In the genomic region with DNA sequence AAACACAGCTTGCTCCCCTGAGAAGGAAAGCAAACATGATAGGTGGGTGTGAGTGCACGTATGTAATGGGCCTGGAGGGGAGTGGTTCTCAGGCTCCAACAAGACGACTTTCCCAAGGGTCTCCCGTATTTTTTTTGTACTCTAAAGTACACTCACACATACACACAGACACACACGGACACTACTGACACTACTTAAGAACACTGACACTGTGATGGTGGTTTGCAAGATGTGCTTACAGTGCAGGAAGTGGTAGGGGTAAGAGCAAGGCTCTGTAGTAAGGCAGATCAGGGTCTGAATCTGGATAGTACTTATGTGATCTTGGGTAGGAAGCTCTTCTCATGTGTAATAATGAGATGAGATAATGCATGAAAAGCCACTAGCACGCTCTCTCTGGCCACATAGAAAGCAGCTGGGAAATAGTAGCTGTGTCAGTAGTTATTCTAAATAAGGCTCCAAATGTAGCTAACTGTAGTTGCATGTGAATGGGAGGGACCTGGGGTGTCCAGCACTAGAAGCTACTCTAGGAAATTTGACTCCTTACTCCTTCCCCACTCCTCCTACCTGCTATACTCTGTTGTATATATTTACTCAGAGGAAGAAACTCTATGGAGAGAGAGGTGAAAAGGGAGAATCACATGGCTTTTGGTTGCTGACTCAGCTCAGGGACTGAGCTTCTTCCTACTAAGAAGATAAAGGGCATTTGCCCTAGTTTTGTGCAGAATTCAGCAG, we compare ENCODE assay signal across 10 cellular contexts. TPM values are rescaled to one million over a fixed set of nuclear protein-coding genes. Genes with fewer than 3 reads are reported as not detected.
DNase-seq lines count a peak whose midpoint lies in the region; ATAC-seq, FAIRE-seq and TF ChIP-seq lines count a peak whose summit lies in the region.
"Had no signal": no experiment of that assay in that cellular context is flagged by ENCODE, and none has a peak within 500 bp of the region (broad histone marks: within the 10 kb centered on the region; RNA-seq: fewer than 3 reads in every experiment).

No MANE protein-coding gene starts in this region.

- no peak for TF ChIP-seq RAD21 in GM12878 (IDR thresholded peaks at IDR 0.05; ENCODE audit: insufficient read depth, low read depth, low read length)

- peak overlapping the region; percentile 58 for H3K9ac ChIP-seq in Loucy (ENCODE audit: low read depth, low read length, poor library complexity, severe bottlenecking)
- no peak overlapping the region for H3K9ac ChIP-seq in GM12878 (ENCODE audit: control insufficient read depth, insufficient read depth, low read length)

- TF ChIP-seq POLR2A in GM12878 (IDR thresholded peaks at IDR 0.05; ENCODE audit: low read depth, low read length) = no peak

- H3K4me3 ChIP-seq in Loucy (ENCODE audit: low read length, poor library complexity, severe bottlenecking) (peak overlapping the region; percentile 65), GM12878 (no peak overlapping the region), osteoblast (ENCODE audit: insufficient read depth, low read length) (no peak overlapping the region)
- H3K4me3 ChIP-seq: skin epidermis had no signal

- 15% methylated on average over 5 of the region's 5 CpGs for WGBS in GM12878 (ENCODE audit: insufficient coverage, insufficient replicate concordance, low lambda C conversion rate, missing lambda C conversion rate)

- in situ Hi-C loops in GM12878 (cut with MboI) = no loop called here

- H3K4me1 ChIP-seq in Loucy (ENCODE audit: insufficient read depth, low read length, poor library complexity, severe bottlenecking) = peaks cover 39% of the 10 kb centered on the region
- H3K4me1 ChIP-seq in GM12878 (ENCODE audit: control insufficient read depth, insufficient read depth, low read length) = no peaks in the 10 kb centered on the region
- no peaks in the 10 kb centered on the region for H3K4me1 ChIP-seq in osteoblast (ENCODE audit: insufficient read depth, low read length)

- TF ChIP-seq EP300 in GM12878 (IDR thresholded peaks at IDR 0.05; ENCODE audit: borderline replicate concordance in 1 of 2, control insufficient read depth in 1 of 2, low read depth in 2 of 2, low read length in 2 of 2) = no peak

- H3K9me3 ChIP-seq in Loucy (ENCODE audit: insufficient read depth, low read depth, low read length) (no peaks in the 10 kb centered on the region), GM12878 (replicated peaks; ENCODE audit: control insufficient read depth, insufficient read depth, low read length) (no peaks in the 10 kb centered on the region), osteoblast (ENCODE audit: low read depth, low read length) (no peaks in the 10 kb centered on the region)

- H4K20me1 ChIP-seq in Loucy (ENCODE audit: insufficient read depth, low read length, poor library complexity, severe bottlenecking) (no peaks in the 10 kb centered on the region), GM12878 (ENCODE audit: control insufficient read depth, insufficient read depth) (no peaks in the 10 kb centered on the region), osteoblast (ENCODE audit: insufficient read depth, low read length) (no peaks in the 10 kb centered on the region)

- H3K9me2 ChIP-seq in Loucy (replicated peaks; ENCODE audit: low read depth, low read length) = no peaks in the 10 kb centered on the region

- H3K36me3 ChIP-seq in Loucy (ENCODE audit: insufficient read depth, low read length) (no peaks in the 10 kb centered on the region), GM12878 (ENCODE audit: control insufficient read depth in 2 of 2, insufficient read depth in 2 of 2, low read length in 1 of 2) (no peaks in the 10 kb centered on the region), osteoblast (ENCODE audit: insufficient read depth, low read length) (no peaks in the 10 kb centered on the region)

- CTCF ChIA-PET in GM12878 (lab: Yijun Ruan, JAX) = interaction anchor here (0.6 to 1.4 kb wide), 5 partner anchors 9 to 1009 kb away, joined by 3 to 5 read pairs (median 4); no protein-coding TSS in a partner anchor

- intact Hi-C loops in GM12878 (cut with micrococcal nuclease; ENCODE audit: unreplicated experiment) = no loop called here

- POLR2A ChIA-PET in GM12878 (lab: Charles Lee) = interaction anchor here (0.6 to 1.7 kb wide), 8 partner anchors 31 to 840 kb away, joined by 3 to 10 read pairs (median 5); a partner anchor contains a TSS

- no peaks in the 10 kb centered on the region for H3K27me3 ChIP-seq in Loucy (ENCODE audit: insufficient read depth, low read length, poor library complexity, severe bottlenecking)
- H3K27me3 ChIP-seq in GM12878 (replicated peaks in 1 of 2; ENCODE audit: control insufficient read depth in 2 of 2, insufficient read depth in 2 of 2, low read length in 1 of 2) = no peaks in the 10 kb centered on the region; a peak in 1 of 4 replicates
- peaks cover 3% of the 10 kb centered on the region for H3K27me3 ChIP-seq in osteoblast (ENCODE audit: insufficient read depth, low read length)

- peaks cover 12% of the 10 kb centered on the region for H3F3A ChIP-seq in Loucy (ENCODE audit: low read depth)

- FAIRE-seq in GM12878 (lab: Jason Lieb, UNC) = no peak

- no peaks in the 10 kb centered on the region for H3K79me2 ChIP-seq in Loucy (ENCODE audit: insufficient read depth, low read length)
- H3K79me2 ChIP-seq in GM12878 (ENCODE audit: control insufficient read depth, insufficient read depth, low read length) = no peaks in the 10 kb centered on the region
- no peaks in the 10 kb centered on the region for H3K79me2 ChIP-seq in osteoblast (ENCODE audit: insufficient read depth, low read length)

- ATAC-seq in GM12878 (peak; percentile 89), HG03439 (IDR thresholded peaks at IDR 0.05; ENCODE audit: unreplicated experiment) (no peak)

- RAD21 ChIA-PET in GM12878 (lab: Charles Lee; ENCODE audit: unreplicated experiment) = interaction anchor here (0.7 to 2.0 kb wide), 12 partner anchors 9 to 1042 kb away, joined by 3 to 7 read pairs (median 4); a partner anchor contains a TSS

- H3K27ac ChIP-seq in GM12878 (ENCODE audit: control insufficient read depth, insufficient read depth) (no peak overlapping the region), osteoblast (ENCODE audit: low read depth, low read length) (no peak overlapping the region)

- DNase-seq in NCI-H2196 treated with DMSO at 0.1 percent for 48 hours (lab: John Stamatoyannopoulos, UW; ENCODE audit: unreplicated experiment) (peak; percentile 1), NCI-H2196 (lab: John Stamatoyannopoulos, UW; ENCODE audit: unreplicated experiment) (no peak), GM12878 (ENCODE audit: low read depth, low spot score) (no peak), osteoblast (ENCODE audit: insufficient read length, low spot score, missing footprints) (no peak), NCI-H146 (lab: John Stamatoyannopoulos, UW) (no peak), EL (no peak)
- DNase-seq: NCI-H1417 treated with DMSO at 0.1 percent for 48 hours had no signal

- no peak for TF ChIP-seq CTCF in Loucy (conservative IDR thresholded peaks at IDR 0.05; ENCODE audit: low read length)
- no peak for TF ChIP-seq CTCF in GM12878 (IDR thresholded peaks at IDR 0.05 in 2 of 3, conservative IDR thresholded peaks at IDR 0.05 in 1 of 3; ENCODE audit: control insufficient read depth in 2 of 3, extremely low read depth in 1 of 3, insufficient read depth in 1 of 3, low read depth in 3 of 3, low read length in 3 of 3)
- no peak for TF ChIP-seq CTCF in osteoblast (IDR thresholded peaks at IDR 0.05; ENCODE audit: extremely low read depth, low read depth, low read length)

- peak overlapping the region; percentile 75 for H2AFZ ChIP-seq in Loucy (ENCODE audit: low read length)
- H2AFZ ChIP-seq in GM12878 (ENCODE audit: control insufficient read depth, low read depth, low read length) = peak overlapping the region; percentile 5; the same call in 1 of the 2 replicates
- peak overlapping the region; percentile 29 for H2AFZ ChIP-seq in osteoblast (ENCODE audit: low read length)

- BruUV-seq in GM12878 (replicated peaks; lab: Mats Ljungman, UMichigan) = no TSS peak

- SMC1A ChIA-PET in GM12878 (lab: Charles Lee; ENCODE audit: uncharacterized antibody, unreplicated experiment) = interaction anchor here (0.9 to 2.5 kb wide), 12 partner anchors 12 to 202 kb away, joined by 3 to 12 read pairs (median 4); a partner anchor contains a TSS

- peak overlapping the region; percentile 78 for H3K4me2 ChIP-seq in Loucy (ENCODE audit: low read depth, low read length, poor library complexity, severe bottlenecking)
- no peak overlapping the region for H3K4me2 ChIP-seq in GM12878 (ENCODE audit: control insufficient read depth, insufficient read depth)
- H3K4me2 ChIP-seq in osteoblast (ENCODE audit: insufficient read depth, low read length) = no peak overlapping the region

RNA-seq across cellular contexts. Expression of a gene that starts 8.4 kb away (rescaled TPM):
- total RNA-seq in GM12878 (2013; cell fraction: nucleolus; rRNA removed) = 23.8 and 24.7 TPM in 2 replicates
- total RNA-seq in GM12878 (2014; rRNA removed) = 14.7 and 17.9 TPM in 2 replicates
- 17.7 and 17.8 TPM in 2 replicates for total RNA-seq in GM12878 (2014; rRNA removed; fragmentation: Illumina TruSeq; extraction: Trizol)
- total RNA-seq in GM12878 (2021) = 11.9 and 12.4 TPM in 2 replicates
- polyA plus RNA-seq in GM12878 (2011; ENCODE audit: low read depth) = 4.5 TPM
- polyA plus RNA-seq in GM12878 (2011; rRNA removed) = 7.3 and 7.8 TPM in 2 replicates
- 4.8 and 5.3 TPM in 2 replicates for polyA plus RNA-seq in GM12878 (2011; cell fraction: cytosol; rRNA removed)
- polyA plus RNA-seq in GM12878 (2011; cell fraction: nucleus; rRNA removed) = 6.2 and 6.4 TPM in 2 replicates
- polyA plus RNA-seq in GM12878 (2012) = 5.6 and 6.4 TPM in 2 replicates
- polyA plus RNA-seq in GM12878 (2014; fragmentation: Illumina TruSeq; extraction: Trizol) = 12.1 and 13.3 TPM in 2 replicates
- 1 to 10 TPM; 2.9 to 3.0 TPM for polyA plus RNA-seq in GM12878 (2014; fragmentation: Nextera tagmentation; extraction: Ambion mirVana)
- polyA plus RNA-seq in GM12878 (2014; rRNA removed) = 7.4 and 7.6 TPM in 2 replicates
- 1 to 10 TPM; 8.1 to 9.0 TPM for polyA plus RNA-seq in GM12878 (2016; fragmentation: Nextera tagmentation; extraction: Ambion mirVana)
- polyA minus RNA-seq in GM12878 (2011; rRNA and poly(A)+ RNA removed) = 8.6 and 9.3 TPM in 2 replicates
- 4.5 and 4.8 TPM in 2 replicates for polyA minus RNA-seq in GM12878 (2011; cell fraction: cytosol; rRNA and poly(A)+ RNA removed)
- 4.8 and 7.1 TPM in 2 replicates for polyA minus RNA-seq in GM12878 (2011; cell fraction: nucleus; rRNA and poly(A)+ RNA removed)
- 8.7 and 10.9 TPM in 2 replicates for total RNA-seq in osteoblast

RNA-seq across cellular contexts. Expression of a gene that starts 35.8 kb away (rescaled TPM):
- total RNA-seq in GM12878 (2013; cell fraction: nucleolus; rRNA removed) = 203 and 235 TPM in 2 replicates
- 46.9 and 48.6 TPM in 2 replicates for total RNA-seq in GM12878 (2014; rRNA removed)
- total RNA-seq in GM12878 (2014; rRNA removed; fragmentation: Illumina TruSeq; extraction: Trizol) = 25.6 and 27.0 TPM in 2 replicates
- total RNA-seq in GM12878 (2021) = 59.8 and 62.8 TPM in 2 replicates
- polyA plus RNA-seq in GM12878 (2011; ENCODE audit: low read depth) = 24.9 TPM
- 42.3 and 61.9 TPM in 2 replicates for polyA plus RNA-seq in GM12878 (2011; rRNA removed)
- 48.3 and 66.9 TPM in 2 replicates for polyA plus RNA-seq in GM12878 (2011; cell fraction: cytosol; rRNA removed)
- polyA plus RNA-seq in GM12878 (2011; cell fraction: nucleus; rRNA removed) = 740 and 754 TPM in 2 replicates
- polyA plus RNA-seq in GM12878 (2012) = 50.6 and 61.2 TPM in 2 replicates
- polyA plus RNA-seq in GM12878 (2014; fragmentation: Illumina TruSeq; extraction: Trizol) = 27.6 and 38.0 TPM in 2 replicates
- 1 to 10 TPM in 1 of 2 experiments, under 1 TPM in 1; 0.32 to 1.3 TPM for polyA plus RNA-seq in GM12878 (2014; fragmentation: Nextera tagmentation; extraction: Ambion mirVana)
- 71.6 and 75.5 TPM in 2 replicates for polyA plus RNA-seq in GM12878 (2014; rRNA removed)
- polyA plus RNA-seq in GM12878 (2016; fragmentation: Nextera tagmentation; extraction: Ambion mirVana) = 10 to 100 TPM; 44.2 to 46.4 TPM
- 32.8 and 51.6 TPM in 2 replicates for polyA minus RNA-seq in GM12878 (2011; rRNA and poly(A)+ RNA removed)
- polyA minus RNA-seq in GM12878 (2011; cell fraction: cytosol; rRNA and poly(A)+ RNA removed) = 22.6 and 22.9 TPM in 2 replicates
- 82.2 and 98.7 TPM in 2 replicates for polyA minus RNA-seq in GM12878 (2011; cell fraction: nucleus; rRNA and poly(A)+ RNA removed)
- 26.1 and 28.0 TPM in 2 replicates for total RNA-seq in osteoblast

RNA-seq across cellular contexts. Expression of a gene that starts 50.8 kb away (rescaled TPM):
- total RNA-seq in GM12878 (2013; cell fraction: nucleolus; rRNA removed) = 31.5 and 32.2 TPM in 2 replicates
- total RNA-seq in GM12878 (2014; rRNA removed) (13.8 and 15.4 TPM in 2 replicates), GM12878 (2014; rRNA removed; fragmentation: Illumina TruSeq; extraction: Trizol) (8.1 and 9.7 TPM in 2 replicates), GM12878 (2021) (12.3 and 13.0 TPM in 2 replicates), osteoblast (14.8 and 15.0 TPM in 2 replicates)
- polyA plus RNA-seq in GM12878 (2011; ENCODE audit: low read depth) = 3.3 TPM
- polyA plus RNA-seq in GM12878 (2011; rRNA removed) (6.4 and 9.0 TPM in 2 replicates), GM12878 (2014; fragmentation: Illumina TruSeq; extraction: Trizol) (10.4 and 13.4 TPM in 2 replicates), GM12878 (2014; fragmentation: Nextera tagmentation; extraction: Ambion mirVana) (under 1 TPM; 0.06 to 0.73 TPM), GM12878 (2014; rRNA removed) (13.2 and 15.3 TPM in 2 replicates), GM12878 (2016; fragmentation: Nextera tagmentation; extraction: Ambion mirVana) (1 to 10 TPM; 9.6 to 9.8 TPM)
- polyA plus RNA-seq in GM12878 (2011; cell fraction: cytosol; rRNA removed) = 8.1 and 11.7 TPM in 2 replicates
- 26.4 and 36.8 TPM in 2 replicates for polyA plus RNA-seq in GM12878 (2011; cell fraction: nucleus; rRNA removed)
- polyA plus RNA-seq in GM12878 (2012) = 5.8 and 8.2 TPM in 2 replicates
- polyA minus RNA-seq in GM12878 (2011; rRNA and poly(A)+ RNA removed) = 27.6 TPM in 2 replicates
- polyA minus RNA-seq in GM12878 (2011; cell fraction: cytosol; rRNA and poly(A)+ RNA removed) = 5.4 and 5.5 TPM in 2 replicates
- polyA minus RNA-seq in GM12878 (2011; cell fraction: nucleus; rRNA and poly(A)+ RNA removed) = 41.6 and 46.8 TPM in 2 replicates

RNA-seq across cellular contexts. Expression of a gene that starts 50.9 kb away (rescaled TPM):
- 0.15 and 0.91 TPM in 2 replicates for total RNA-seq in GM12878 (2013; cell fraction: nucleolus; rRNA removed)
- total RNA-seq in GM12878 (2014; rRNA removed) = 0.11 TPM in 1 of 2 replicates, not detected in the other
- total RNA-seq in GM12878 (2014; rRNA removed; fragmentation: Illumina TruSeq; extraction: Trizol) = not detected in 2 replicates
- total RNA-seq in GM12878 (2021) = 0.37 TPM in 1 of 2 replicates, not detected in the other
- not detected for polyA plus RNA-seq in GM12878 (2011; ENCODE audit: low read depth)
- polyA plus RNA-seq in GM12878 (2011; rRNA removed) = not detected in 2 replicates
- not detected in 2 replicates for polyA plus RNA-seq in GM12878 (2011; cell fraction: cytosol; rRNA removed)
- polyA plus RNA-seq in GM12878 (2011; cell fraction: nucleus; rRNA removed) = not detected in 2 replicates
- polyA plus RNA-seq in GM12878 (2012) = 0.09 and 0.13 TPM in 2 replicates
- polyA plus RNA-seq in GM12878 (2014; fragmentation: Illumina TruSeq; extraction: Trizol) = 0.01 TPM in 1 of 2 replicates, not detected in the other
- not detected for polyA plus RNA-seq in GM12878 (2014; fragmentation: Nextera tagmentation; extraction: Ambion mirVana)
- 0.12 TPM in 1 of 2 replicates, not detected in the other for polyA plus RNA-seq in GM12878 (2014; rRNA removed)
- under 1 TPM; 0.17 to 0.26 TPM for polyA plus RNA-seq in GM12878 (2016; fragmentation: Nextera tagmentation; extraction: Ambion mirVana)
- polyA minus RNA-seq in GM12878 (2011; rRNA and poly(A)+ RNA removed) = not detected in 2 replicates
- polyA minus RNA-seq in GM12878 (2011; cell fraction: cytosol; rRNA and poly(A)+ RNA removed) = not detected in 2 replicates
- polyA minus RNA-seq in GM12878 (2011; cell fraction: nucleus; rRNA and poly(A)+ RNA removed) = 0.12 TPM in 1 of 2 replicates, not detected in the other
- total RNA-seq in osteoblast = 5.3 and 5.8 TPM in 2 replicates

Comparison
In these comparisons a context has a peak if more than half of its experiments do, and no peak if none do; other contexts are left out.
1. H2AFZ ChIP-seq: peak in every context shown above with its lines; median percentile 75 in Loucy; 29 in osteoblast; 5 in GM12878.